ENCODE assay signal across 10 cellular contexts in genomic region chr19:7924651-7925170, GRCh38. TPM values are rescaled to one million over a fixed set of nuclear protein-coding genes. Genes with fewer than 3 reads are reported as not detected.
DNase-seq lines count a peak whose midpoint lies in the region; ATAC-seq and TF ChIP-seq lines count a peak whose summit lies in the region.
"Had no signal": no experiment of that assay in that cellular context is flagged by ENCODE, and none has a peak within 500 bp of the region (broad histone marks: within the 10 kb centered on the region; RNA-seq: fewer than 3 reads in every experiment).

No MANE protein-coding gene starts in this region.

- peaks cover 16% of the 10 kb centered on the region for H3K27me3 Mint-ChIP-seq in neural crest cell (ENCODE audit: low read depth)

- intact Hi-C loops in right cardiac atrium (cut with DNase I) (no loop called here), left cardiac atrium (cut with DNase I) (no loop called here)

- H3K27ac Mint-ChIP-seq in neural crest cell (ENCODE audit: unreplicated experiment), result no peak overlapping the region

- H3K4me3 Mint-ChIP-seq in neural crest cell, result peak overlapping the region; percentile 73

- no peak overlapping the region for H3K4me3 ChIP-seq in right cardiac atrium (ENCODE audit: low read length)
- peak overlapping the region; percentile 69 for H3K4me3 ChIP-seq in ectodermal cell (ENCODE audit: insufficient read depth, low read depth, low read length)

- H3K36me3 ChIP-seq in ectodermal cell (ENCODE audit: control insufficient read depth, insufficient read depth, low read length), result peaks cover 8% of the 10 kb centered on the region

- H3K27ac ChIP-seq in right cardiac atrium (ENCODE audit: low read length) (no peak overlapping the region), ectodermal cell (ENCODE audit: insufficient read depth, low read depth, low read length, poor library complexity, severe bottlenecking) (no peak overlapping the region)

- ATAC-seq in right cardiac atrium, result no peak
- no peak for ATAC-seq in left cardiac atrium
- ATAC-seq: left lobe of liver had no signal

- TF ChIP-seq CTCF in neural crest cell (conservative IDR thresholded peaks at IDR 0.05), result no peak

- H3K4me1 ChIP-seq in right cardiac atrium (ENCODE audit: control insufficient read depth, insufficient read depth, low read length) (peaks cover 4% of the 10 kb centered on the region), ectodermal cell (ENCODE audit: control insufficient read depth, insufficient read depth, low read length) (peaks cover 11% of the 10 kb centered on the region)

- no peaks in the 10 kb centered on the region for H3K9me3 ChIP-seq in right cardiac atrium (ENCODE audit: control insufficient read depth, low read length)
- no peaks in the 10 kb centered on the region for H3K9me3 ChIP-seq in ectodermal cell (ENCODE audit: control insufficient read depth, low read length)

- H3K4me1 Mint-ChIP-seq in neural crest cell, result peaks cover 29% of the 10 kb centered on the region

- no peaks in the 10 kb centered on the region for H3K9me3 Mint-ChIP-seq in neural crest cell
- H3K9me3 Mint-ChIP-seq: activated T-helper 1 cell treated with anti-CD3 and anti-CD28 coated beads, Interleukin-12 subunit alpha, Interleukin-12 subunit beta, Interleukin-2, Interleukin-4 antibody, amounts not matched to agents 30 ng/mL and 10 ng/mL and 1 ng/mL, durations not matched to agents 14 hours and 24 hours and 36 hours had no signal

- no peaks in the 10 kb centered on the region for H3K36me3 Mint-ChIP-seq in neural crest cell (ENCODE audit: low read depth)

- DNase-seq in right cardiac atrium (peak; percentile 34 to 68 (median 56)), left cardiac atrium (no peak), neural crest cell (ENCODE audit: low read depth, low spot score) (no peak), iPS-NIHi11 (ENCODE audit: low spot score) (no peak), NCI-H1048 (lab: John Stamatoyannopoulos, UW) (no peak), NCI-H2171 treated with DMSO at 0.1 percent for 48 hours (lab: John Stamatoyannopoulos, UW) (no peak), NCI-H1105 treated with DMSO at 0.1 percent for 48 hours (lab: John Stamatoyannopoulos, UW) (no peak)

- 47% methylated on average over 31 of the region's 34 CpGs for WGBS in right cardiac atrium
- 53 to 55% methylated on average over 34 of the region's 34 CpGs for WGBS in ectodermal cell, 2 experiments

- H3K27me3 ChIP-seq in right cardiac atrium (ENCODE audit: control insufficient read depth, insufficient read depth) (no peaks in the 10 kb centered on the region), ectodermal cell (ENCODE audit: control insufficient read depth, insufficient read depth, low read length, poor library complexity, severe bottlenecking) (peaks cover 2% of the 10 kb centered on the region)

RNA-seq across cellular contexts. Expression of gene CTXN1, which starts 1.2 kb away (rescaled TPM):
- under 1 TPM in 2 of 4 donors, not detected in 2; 0.24 to 0.34 TPM for total RNA-seq in right cardiac atrium
- polyA plus RNA-seq in right cardiac atrium, result 0.16 TPM
- under 1 TPM; 0.91 to 0.97 TPM for total RNA-seq in left cardiac atrium
- 86.5 TPM for polyA plus RNA-seq in ectodermal cell (2013, experiment 1 of 4)
- polyA plus RNA-seq in ectodermal cell (2013, experiment 2 of 4), result 78.2 TPM
- polyA plus RNA-seq in ectodermal cell (2013, experiment 3 of 4), result 110 TPM
- 117 TPM for polyA plus RNA-seq in ectodermal cell (2013, experiment 4 of 4)
- 129 and 130 TPM in 2 replicates for total RNA-seq in neural crest cell
- total RNA-seq: left lobe of liver had no signal

RNA-seq across cellular contexts. Expression of gene SNAPC2, which starts 4.6 kb away (rescaled TPM):
- total RNA-seq in right cardiac atrium (10 to 100 TPM in 3 of 4 donors, 1 to 10 TPM in 1; 9.6 to 14.4 (median 11.0) TPM), left cardiac atrium (10 to 100 TPM in 1 of 2 donors, 1 to 10 TPM in 1; 9.6 to 13.9 TPM), neural crest cell (19.1 and 19.5 TPM in 2 replicates)
- 12.2 TPM for polyA plus RNA-seq in right cardiac atrium
- polyA plus RNA-seq in ectodermal cell (2013, experiment 1 of 4), result 23.6 TPM
- polyA plus RNA-seq in ectodermal cell (2013, experiment 2 of 4), result 20.4 TPM
- polyA plus RNA-seq in ectodermal cell (2013, experiment 3 of 4), result 26.5 TPM
- 30.2 TPM for polyA plus RNA-seq in ectodermal cell (2013, experiment 4 of 4)

RNA-seq across cellular contexts. Expression of gene TGFBR3L, which starts 10.1 kb away (rescaled TPM):
- total RNA-seq in right cardiac atrium (10 to 100 TPM in 3 of 4 donors, 1 to 10 TPM in 1; 8.0 to 17.6 (median 14.5) TPM), left cardiac atrium (10 to 100 TPM in 1 of 2 donors, 1 to 10 TPM in 1; 9.7 to 13.6 TPM), neural crest cell (0.32 and 0.44 TPM in 2 replicates)
- 2.4 TPM for polyA plus RNA-seq in right cardiac atrium
- 0.80 TPM for polyA plus RNA-seq in ectodermal cell (2013, experiment 1 of 4)
- not detected for polyA plus RNA-seq in ectodermal cell (2013, experiment 2 of 4)
- 1.2 TPM for polyA plus RNA-seq in ectodermal cell (2013, experiment 3 of 4)
- 1.4 TPM for polyA plus RNA-seq in ectodermal cell (2013, experiment 4 of 4)

RNA-seq across cellular contexts. Expression of gene TIMM44, which starts 18.8 kb away (rescaled TPM):
- total RNA-seq in right cardiac atrium (10 to 100 TPM; 51.1 to 88.9 (median 64.0) TPM), left cardiac atrium (10 to 100 TPM; 70.6 to 73.8 TPM), neural crest cell (95.9 and 97.6 TPM in 2 replicates)
- 64.6 TPM for polyA plus RNA-seq in right cardiac atrium
- 63.1 TPM for polyA plus RNA-seq in ectodermal cell (2013, experiment 1 of 4)
- 59.4 TPM for polyA plus RNA-seq in ectodermal cell (2013, experiment 2 of 4)
- 46.7 TPM for polyA plus RNA-seq in ectodermal cell (2013, experiment 3 of 4)
- polyA plus RNA-seq in ectodermal cell (2013, experiment 4 of 4), result 47.9 TPM

RNA-seq across cellular contexts. Expression of gene MAP2K7, which starts 21.0 kb away (rescaled TPM):
- total RNA-seq in right cardiac atrium (10 to 100 TPM; 23.2 to 32.6 (median 28.5) TPM), left cardiac atrium (10 to 100 TPM; 24.3 to 25.8 TPM), neural crest cell (48.1 and 50.7 TPM in 2 replicates)
- polyA plus RNA-seq in right cardiac atrium, result 26.9 TPM
- 46.1 TPM for polyA plus RNA-seq in ectodermal cell (2013, experiment 1 of 4)
- polyA plus RNA-seq in ectodermal cell (2013, experiment 2 of 4), result 46.7 TPM
- polyA plus RNA-seq in ectodermal cell (2013, experiment 3 of 4), result 33.4 TPM
- polyA plus RNA-seq in ectodermal cell (2013, experiment 4 of 4), result 36.9 TPM

Comparison
In these comparisons a context has a peak if more than half of its experiments do, and no peak if none do; other contexts are left out.
1. DNase-seq: peak in right cardiac atrium (3 of 3); none in left cardiac atrium (single experiment), neural crest cell (single experiment), iPS-NIHi11 (single experiment), NCI-H1048 (single experiment), NCI-H2171 treated with DMSO at 0.1 percent for 48 hours (single experiment) and NCI-H1105 treated with DMSO at 0.1 percent for 48 hours (single experiment).
2. RNA of gene CTXN1, which starts 1.2 kb away (total RNA-seq): 129 to 130 TPM in neural crest cell; 0.91 to 0.97 TPM in left cardiac atrium and 0.24 to 0.34 TPM in right cardiac atrium; every median in the first group is over 10 times any median in the second.